In genomic region chr5:40688127-40688756, GRCh38 we compare ENCODE assay signal across 8 cellular contexts. TPM values are rescaled to one million over a fixed set of nuclear protein-coding genes. Genes with fewer than 3 reads are reported as not detected.
DNase-seq lines count a peak whose midpoint lies in the region; ATAC-seq and TF ChIP-seq lines count a peak whose summit lies in the region.

No MANE protein-coding gene starts in this region.

- H3K4me3 ChIP-seq in WI38 (ENCODE audit: low read depth, low read length) (no peak overlapping the region), cardiac fibroblast (replicated peaks in 1 of 2; ENCODE audit: low read depth in 2 of 2, low read length in 2 of 2) (no peak overlapping the region), kidney epithelial cell (ENCODE audit: low read depth, low read length) (no peak overlapping the region)

- TF ChIP-seq CTCF in WI38 (IDR thresholded peaks at IDR 0.05; ENCODE audit: low read depth, low read length) (peak; percentile 67), cardiac fibroblast (IDR thresholded peaks at IDR 0.05; ENCODE audit: low read depth, low read length) (peak; percentile 78), kidney epithelial cell (IDR thresholded peaks at IDR 0.05; ENCODE audit: insufficient read depth, low read length, poor library complexity, severe bottlenecking) (peak; percentile 70)

- ATAC-seq in GM18868 (IDR thresholded peaks at IDR 0.05; ENCODE audit: unreplicated experiment) = peak; percentile 74
- ATAC-seq in HG03103 (IDR thresholded peaks at IDR 0.05; ENCODE audit: low read depth, unreplicated experiment) = peak; percentile 95

- DNase-seq in AG08396 (ENCODE audit: low spot score) (peak; percentile 70), NCI-H2196 (lab: John Stamatoyannopoulos, UW; ENCODE audit: unreplicated experiment) (peak; percentile 93), cardiac fibroblast (ENCODE audit: low read depth in 2 of 2) (peak; percentile 91 to 95), kidney epithelial cell (ENCODE audit: low read depth) (no peak)
- DNase-seq in stimulated activated CD4-positive, alpha-beta T cell treated with anti-CD3 and anti-CD28 coated beads, Interleukin-1b, Interleukin-23, amount 100 ng/mL, for 24 hours (ENCODE audit: low read depth in 4 of 4, low spot score in 1 of 4) = peak; percentile 72 to 77 (median 74)

- H3K27me3 ChIP-seq in kidney epithelial cell (ENCODE audit: control insufficient read depth, insufficient read depth, low read length) = no peaks in the 10 kb centered on the region

- H3K36me3 ChIP-seq in kidney epithelial cell (ENCODE audit: control insufficient read depth, insufficient read depth, low read length) = no peaks in the 10 kb centered on the region

RNA-seq across cellular contexts. Expression of gene PTGER4, which starts 8.5 kb away (rescaled TPM):
- total RNA-seq in kidney epithelial cell = 13.5 and 13.8 TPM in 2 replicates
